Comparison of ENCODE assay signal across 1 cellular context in the genomic region with DNA sequence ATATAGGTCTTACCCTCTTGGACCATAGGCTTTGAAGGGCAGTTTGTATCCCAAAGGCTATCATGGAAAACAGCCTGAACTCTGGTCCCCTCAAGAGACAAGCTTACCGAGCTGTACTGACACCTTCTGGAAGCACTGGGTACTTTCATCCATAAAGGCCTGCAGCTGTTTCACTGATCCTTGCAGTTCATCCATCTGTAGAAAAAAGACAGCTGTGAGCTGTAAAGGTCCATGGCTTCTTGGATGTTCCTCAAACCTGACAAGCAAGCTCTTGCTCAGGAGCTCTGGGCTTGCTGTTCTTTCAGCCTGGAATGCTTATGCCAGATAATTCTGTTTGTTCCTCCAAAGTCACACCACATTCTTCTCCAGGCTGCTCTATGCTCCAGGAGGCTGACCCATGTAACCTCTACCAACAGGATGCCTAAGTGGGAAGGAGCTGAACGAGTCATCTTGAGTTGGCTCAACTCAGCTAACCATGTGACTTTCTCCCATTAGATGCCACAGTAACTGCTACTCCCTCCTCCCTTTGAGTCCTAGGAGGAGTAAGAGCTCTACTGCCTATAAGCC.
A peak's percentile ranks its signal among the peaks of the same experiment; 100 is the strongest.
TF ChIP-seq lines count a peak whose summit lies in the region.

No MANE protein-coding gene starts in this region.

TF ChIP-seq in HEK293, 187 proteins besides CTCF, POLR2A, EP300 and RAD21 (continued from another document):
- TF ChIP-seq, protein P1, sequence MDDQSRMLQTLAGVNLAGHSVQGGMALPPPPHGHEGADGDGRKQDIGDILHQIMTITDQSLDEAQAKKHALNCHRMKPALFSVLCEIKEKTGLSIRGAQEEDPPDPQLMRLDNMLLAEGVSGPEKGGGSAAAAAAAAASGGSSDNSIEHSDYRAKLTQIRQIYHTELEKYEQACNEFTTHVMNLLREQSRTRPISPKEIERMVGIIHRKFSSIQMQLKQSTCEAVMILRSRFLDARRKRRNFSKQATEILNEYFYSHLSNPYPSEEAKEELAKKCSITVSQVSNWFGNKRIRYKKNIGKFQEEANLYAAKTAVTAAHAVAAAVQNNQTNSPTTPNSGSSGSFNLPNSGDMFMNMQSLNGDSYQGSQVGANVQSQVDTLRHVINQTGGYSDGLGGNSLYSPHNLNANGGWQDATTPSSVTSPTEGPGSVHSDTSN (CRISPR knock-in tag; IDR thresholded peaks at IDR 0.05): no peak
- TF ChIP-seq, protein P2, sequence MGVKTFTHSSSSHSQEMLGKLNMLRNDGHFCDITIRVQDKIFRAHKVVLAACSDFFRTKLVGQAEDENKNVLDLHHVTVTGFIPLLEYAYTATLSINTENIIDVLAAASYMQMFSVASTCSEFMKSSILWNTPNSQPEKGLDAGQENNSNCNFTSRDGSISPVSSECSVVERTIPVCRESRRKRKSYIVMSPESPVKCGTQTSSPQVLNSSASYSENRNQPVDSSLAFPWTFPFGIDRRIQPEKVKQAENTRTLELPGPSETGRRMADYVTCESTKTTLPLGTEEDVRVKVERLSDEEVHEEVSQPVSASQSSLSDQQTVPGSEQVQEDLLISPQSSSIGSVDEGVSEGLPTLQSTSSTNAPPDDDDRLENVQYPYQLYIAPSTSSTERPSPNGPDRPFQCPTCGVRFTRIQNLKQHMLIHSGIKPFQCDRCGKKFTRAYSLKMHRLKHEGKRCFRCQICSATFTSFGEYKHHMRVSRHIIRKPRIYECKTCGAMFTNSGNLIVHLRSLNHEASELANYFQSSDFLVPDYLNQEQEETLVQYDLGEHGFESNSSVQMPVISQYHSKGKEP (tag by site-specific recombination; IDR thresholded peaks at IDR 0.05): no peak
- no peak for TF ChIP-seq RBAK (tag by site-specific recombination; IDR thresholded peaks at IDR 0.05)
- TF ChIP-seq, protein P3, sequence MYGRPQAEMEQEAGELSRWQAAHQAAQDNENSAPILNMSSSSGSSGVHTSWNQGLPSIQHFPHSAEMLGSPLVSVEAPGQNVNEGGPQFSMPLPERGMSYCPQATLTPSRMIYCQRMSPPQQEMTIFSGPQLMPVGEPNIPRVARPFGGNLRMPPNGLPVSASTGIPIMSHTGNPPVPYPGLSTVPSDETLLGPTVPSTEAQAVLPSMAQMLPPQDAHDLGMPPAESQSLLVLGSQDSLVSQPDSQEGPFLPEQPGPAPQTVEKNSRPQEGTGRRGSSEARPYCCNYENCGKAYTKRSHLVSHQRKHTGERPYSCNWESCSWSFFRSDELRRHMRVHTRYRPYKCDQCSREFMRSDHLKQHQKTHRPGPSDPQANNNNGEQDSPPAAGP (tag by site-specific recombination; IDR thresholded peaks at IDR 0.05): no peak
- TF ChIP-seq ZBTB17 (tag by site-specific recombination; IDR thresholded peaks at IDR 0.05): peak; percentile 76
- TF ChIP-seq, protein P4, sequence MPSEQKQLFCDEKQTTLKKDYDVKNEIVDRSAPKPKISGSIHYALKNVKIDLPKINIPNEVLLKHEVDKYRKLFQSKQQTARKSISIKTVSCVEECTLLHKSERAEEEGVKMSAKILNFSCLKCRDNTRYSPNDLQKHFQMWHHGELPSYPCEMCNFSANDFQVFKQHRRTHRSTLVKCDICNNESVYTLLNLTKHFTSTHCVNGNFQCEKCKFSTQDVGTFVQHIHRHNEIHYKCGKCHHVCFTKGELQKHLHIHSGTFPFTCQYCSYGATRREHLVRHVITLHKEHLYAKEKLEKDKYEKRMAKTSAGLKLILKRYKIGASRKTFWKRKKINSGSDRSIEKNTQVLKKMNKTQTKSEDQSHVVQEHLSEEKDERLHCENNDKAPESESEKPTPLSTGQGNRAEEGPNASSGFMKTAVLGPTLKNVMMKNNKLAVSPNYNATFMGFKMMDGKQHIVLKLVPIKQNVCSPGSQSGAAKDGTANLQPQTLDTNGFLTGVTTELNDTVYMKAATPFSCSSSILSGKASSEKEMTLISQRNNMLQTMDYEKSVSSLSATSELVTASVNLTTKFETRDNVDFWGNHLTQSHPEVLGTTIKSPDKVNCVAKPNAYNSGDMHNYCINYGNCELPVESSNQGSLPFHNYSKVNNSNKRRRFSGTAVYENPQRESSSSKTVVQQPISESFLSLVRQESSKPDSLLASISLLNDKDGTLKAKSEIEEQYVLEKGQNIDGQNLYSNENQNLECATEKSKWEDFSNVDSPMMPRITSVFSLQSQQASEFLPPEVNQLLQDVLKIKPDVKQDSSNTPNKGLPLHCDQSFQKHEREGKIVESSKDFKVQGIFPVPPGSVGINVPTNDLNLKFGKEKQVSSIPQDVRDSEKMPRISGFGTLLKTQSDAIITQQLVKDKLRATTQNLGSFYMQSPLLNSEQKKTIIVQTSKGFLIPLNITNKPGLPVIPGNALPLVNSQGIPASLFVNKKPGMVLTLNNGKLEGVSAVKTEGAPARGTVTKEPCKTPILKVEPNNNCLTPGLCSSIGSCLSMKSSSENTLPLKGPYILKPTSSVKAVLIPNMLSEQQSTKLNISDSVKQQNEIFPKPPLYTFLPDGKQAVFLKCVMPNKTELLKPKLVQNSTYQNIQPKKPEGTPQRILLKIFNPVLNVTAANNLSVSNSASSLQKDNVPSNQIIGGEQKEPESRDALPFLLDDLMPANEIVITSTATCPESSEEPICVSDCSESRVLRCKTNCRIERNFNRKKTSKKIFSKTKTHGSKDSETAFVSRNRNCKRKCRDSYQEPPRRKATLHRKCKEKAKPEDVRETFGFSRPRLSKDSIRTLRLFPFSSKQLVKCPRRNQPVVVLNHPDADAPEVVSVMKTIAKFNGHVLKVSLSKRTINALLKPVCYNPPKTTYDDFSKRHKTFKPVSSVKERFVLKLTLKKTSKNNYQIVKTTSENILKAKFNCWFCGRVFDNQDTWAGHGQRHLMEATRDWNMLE (tag by site-specific recombination; conservative IDR thresholded peaks at IDR 0.05; ENCODE audit: low read depth): no peak
- no peak for TF ChIP-seq SP7 (tag by site-specific recombination; IDR thresholded peaks at IDR 0.05)
- no peak for TF ChIP-seq ZNF514 (tag by site-specific recombination; IDR thresholded peaks at IDR 0.05)
- TF ChIP-seq IKZF3 (tag by site-specific recombination; IDR thresholded peaks at IDR 0.05): no peak
- TF ChIP-seq ZNF654 (tag by site-specific recombination; IDR thresholded peaks at IDR 0.05; ENCODE audit: low read depth): peak; percentile 61
- TF ChIP-seq ZNF394 (tag by site-specific recombination; IDR thresholded peaks at IDR 0.05; ENCODE audit: borderline replicate concordance): peak; percentile 81; the same call in 1 of the 2 replicates
- TF ChIP-seq, protein P5, sequence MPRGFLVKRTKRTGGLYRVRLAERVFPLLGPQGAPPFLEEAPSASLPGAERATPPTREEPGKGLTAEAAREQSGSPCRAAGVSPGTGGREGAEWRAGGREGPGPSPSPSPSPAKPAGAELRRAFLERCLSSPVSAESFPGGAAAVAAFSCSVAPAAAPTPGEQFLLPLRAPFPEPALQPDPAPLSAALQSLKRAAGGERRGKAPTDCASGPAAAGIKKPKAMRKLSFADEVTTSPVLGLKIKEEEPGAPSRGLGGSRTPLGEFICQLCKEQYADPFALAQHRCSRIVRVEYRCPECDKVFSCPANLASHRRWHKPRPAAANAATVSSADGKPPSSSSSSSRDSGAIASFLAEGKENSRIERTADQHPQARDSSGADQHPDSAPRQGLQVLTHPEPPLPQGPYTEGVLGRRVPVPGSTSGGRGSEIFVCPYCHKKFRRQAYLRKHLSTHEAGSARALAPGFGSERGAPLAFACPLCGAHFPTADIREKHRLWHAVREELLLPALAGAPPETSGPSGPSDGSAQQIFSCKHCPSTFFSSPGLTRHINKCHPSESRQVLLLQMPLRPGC (tag by site-specific recombination; IDR thresholded peaks at IDR 0.05): no peak
